8 cellular contexts compared by ENCODE assay signal in the genomic region with DNA sequence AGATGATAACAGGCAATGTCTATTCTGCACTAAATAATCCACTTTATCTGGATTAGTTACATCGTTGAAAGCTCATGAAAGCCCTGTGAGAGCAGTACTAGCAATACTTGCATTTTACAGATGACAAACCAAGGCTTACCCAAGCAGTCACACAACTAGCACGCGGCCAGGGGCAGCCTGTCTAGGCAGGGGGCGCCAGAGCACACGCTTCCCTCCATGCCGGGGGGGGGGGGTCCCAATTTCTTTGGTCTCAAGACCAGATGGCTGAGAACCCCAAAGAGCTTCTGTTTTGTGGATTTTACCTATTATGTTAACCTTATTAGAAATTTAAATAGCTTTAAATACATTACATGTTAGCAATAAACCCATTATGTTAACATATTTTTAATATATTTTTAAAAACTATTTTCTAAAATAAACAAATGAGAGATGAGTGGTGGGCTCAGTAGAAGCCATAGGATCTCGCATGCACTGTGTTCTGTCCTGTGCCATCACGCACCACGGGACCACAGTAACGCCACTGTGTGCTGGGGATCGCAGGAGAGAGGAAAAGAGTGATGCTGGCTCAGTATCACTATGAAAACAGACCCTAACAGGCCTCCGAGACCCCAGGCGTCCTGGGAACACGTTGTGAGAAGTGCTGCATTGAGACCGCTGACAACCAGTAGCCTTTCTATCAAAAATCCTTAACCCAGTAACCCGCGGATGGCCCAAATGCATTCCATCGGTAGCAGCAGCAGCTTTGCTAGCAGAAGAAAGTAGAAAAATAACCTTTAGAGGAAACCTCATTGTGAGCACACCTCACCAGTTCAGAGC. TPM values are rescaled to one million over a fixed set of nuclear protein-coding genes. Genes with fewer than 3 reads are reported as not detected.
DNase-seq lines count a peak whose midpoint lies in the region; ATAC-seq and TF ChIP-seq lines count a peak whose summit lies in the region.

No MANE protein-coding gene starts in this region.

- intact Hi-C loops in left cardiac atrium (cut with DNase I), result loop anchor here in 1 of 2 donors (5.0 kb wide), 1 partner anchor 84 kb away; no protein-coding TSS in a partner anchor

- in situ Hi-C loops in GM13976 (cut with MboI; ENCODE audit: low sequenced_read_pairs, unreplicated experiment), result no loop called here

- peak; percentile 28 for DNase-seq in AG08395 (ENCODE audit: low spot score)
- DNase-seq in GM13976 (ENCODE audit: low spot score), result peak; percentile 80
- DNase-seq in NCI-H82 treated with DMSO at 0.1 percent for 48 hours (lab: John Stamatoyannopoulos, UW; ENCODE audit: unreplicated experiment), result peak; percentile 15
- peak; percentile 59 for DNase-seq in activated naive CD4-positive, alpha-beta T cell treated with anti-CD3 and anti-CD28 coated beads, Interleukin-2, amount 50 U/mL, for 16 hours
- DNase-seq in left cardiac atrium, result no peak
- peak in 2 of 3 donors; percentile 32 to 42 for DNase-seq in stimulated activated CD4-positive, alpha-beta T cell treated with anti-CD3 and anti-CD28 coated beads, Interleukin-12 subunit alpha, Interleukin-12 subunit beta, amount 100 ng/mL, for 48 hours (ENCODE audit: low read depth in 2 of 3, low spot score in 1 of 3)
- no peak for DNase-seq in NCI-H526 treated with DMSO at 0.1 percent for 48 hours (lab: John Stamatoyannopoulos, UW)

- peak; percentile 83 for TF ChIP-seq CTCF in GM13976 (IDR thresholded peaks at IDR 0.05; ENCODE audit: borderline replicate concordance, control extremely low read depth, extremely low read depth, insufficient read depth, missing control alignments)

- ATAC-seq in HG03045 (IDR thresholded peaks at IDR 0.05; ENCODE audit: unreplicated experiment) (peak; percentile 78), left cardiac atrium (peak; percentile 68 to 74)

RNA-seq across cellular contexts. Expression of a gene that starts 5.3 kb away (rescaled TPM):
- under 1 TPM; 0.26 to 0.65 TPM for total RNA-seq in left cardiac atrium

RNA-seq across cellular contexts. Expression of a gene that starts 28.9 kb away (rescaled TPM):
- 10 to 100 TPM; 26.3 to 28.0 TPM for total RNA-seq in left cardiac atrium

Comparison
In these comparisons a context has a peak if more than half of its experiments do, and no peak if none do; other contexts are left out.
1. DNase-seq: peak in AG08395 (single experiment), GM13976 (single experiment), NCI-H82 treated with DMSO at 0.1 percent for 48 hours (single experiment), activated naive CD4-positive, alpha-beta T cell treated with anti-CD3 and anti-CD28 coated beads, Interleukin-2, amount 50 U/mL, for 16 hours (single experiment) and stimulated activated CD4-positive, alpha-beta T cell treated with anti-CD3 and anti-CD28 coated beads, Interleukin-12 subunit alpha, Interleukin-12 subunit beta, amount 100 ng/mL, for 48 hours (2 of 3); none in left cardiac atrium (single experiment) and NCI-H526 treated with DMSO at 0.1 percent for 48 hours (single experiment).